ENCODE assay signal across 1 cellular context in genomic region chr2:130328710-130329109, GRCh38.
A peak's percentile ranks its signal among the peaks of the same experiment; 100 is the strongest.
TF ChIP-seq lines count a peak whose summit lies in the region.

No MANE protein-coding gene starts in this region.

TF ChIP-seq in IMR-90, 13 proteins besides CTCF, POLR2A, EP300 and RAD21:
- TF ChIP-seq MAFK (IDR thresholded peaks at IDR 0.05; ENCODE audit: low read depth, low read length) (no peak), BHLHE40 (IDR thresholded peaks at IDR 0.05; ENCODE audit: low read depth, low read length) (peak; percentile 53; the same call in 1 of the 2 replicates), CEBPB (IDR thresholded peaks at IDR 0.05; ENCODE audit: low read depth, low read length) (no peak), RCOR1 (IDR thresholded peaks at IDR 0.05; ENCODE audit: insufficient replicate concordance, low read length) (no peak)
